In the genomic region with DNA sequence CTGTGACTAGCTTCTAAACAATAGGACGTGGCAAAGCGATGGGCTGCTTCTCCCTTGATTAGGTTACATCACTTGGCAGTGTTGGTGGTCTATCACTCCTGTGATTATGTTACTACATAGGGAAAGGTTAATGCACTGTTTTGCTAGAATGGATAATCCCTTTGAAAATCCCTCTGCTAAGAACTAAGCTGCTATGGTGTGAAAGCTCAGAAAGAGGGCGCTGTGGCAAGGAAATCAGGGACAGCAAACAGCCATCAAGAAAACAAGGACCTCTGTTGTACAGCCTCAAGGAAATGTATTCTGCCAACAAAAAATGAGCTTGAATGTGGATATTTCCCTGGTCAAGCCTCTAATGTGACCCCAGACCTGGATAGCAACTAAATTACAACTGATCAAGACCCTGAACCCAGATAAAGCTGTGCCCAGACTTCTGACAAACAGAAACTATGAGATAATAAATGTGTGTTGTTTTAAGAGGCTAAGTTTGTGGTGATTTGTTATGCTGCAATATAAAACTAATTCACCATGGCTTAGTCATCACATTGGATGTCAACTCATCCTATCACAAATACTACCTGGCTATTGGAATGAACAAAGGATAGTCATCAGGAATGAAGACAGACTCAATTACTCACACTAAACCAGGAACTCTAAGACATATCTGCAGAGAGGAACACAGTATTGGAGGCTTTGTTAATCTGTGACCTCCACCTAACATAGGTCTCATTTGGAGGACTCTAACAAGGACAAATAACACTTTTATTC, we compare ENCODE assay signal across 9 cellular contexts.
DNase-seq lines count a peak whose midpoint lies in the region; ATAC-seq, FAIRE-seq and TF ChIP-seq lines count a peak whose summit lies in the region.
"Had no signal": no experiment of that assay in that cellular context is flagged by ENCODE, and none has a peak within 500 bp of the region (broad histone marks: within the 10 kb centered on the region; RNA-seq: fewer than 3 reads in every experiment).

No MANE protein-coding gene starts in this region.

- no peaks in the 10 kb centered on the region for H3K9me3 ChIP-seq in iPS DF 6.9 (ENCODE audit: control insufficient read depth, insufficient read depth, low read length)

- H3K4me3 ChIP-seq in H7 (ENCODE audit: insufficient read depth, low read depth, low read length) (no peak overlapping the region), iPS DF 6.9 (ENCODE audit: low read length) (no peak overlapping the region)

- ATAC-seq in HG02970 (IDR thresholded peaks at IDR 0.05; ENCODE audit: low FRiP score, unreplicated experiment), result no peak
- no peak for ATAC-seq in GM18858 (IDR thresholded peaks at IDR 0.05; ENCODE audit: unreplicated experiment)
- ATAC-seq in GM21526 (IDR thresholded peaks at IDR 0.05; ENCODE audit: low FRiP score, unreplicated experiment), result no peak

- H3K36me3 ChIP-seq in H7 (replicated peaks; ENCODE audit: control insufficient read depth, insufficient read depth, low read length) (no peaks in the 10 kb centered on the region), iPS DF 6.9 (ENCODE audit: control insufficient read depth, insufficient read depth, low read length) (no peaks in the 10 kb centered on the region)

- DNase-seq in AG09319 (ENCODE audit: extremely low read depth, low read depth), result no peak
- peak; percentile 4 for DNase-seq in H7
- peak; percentile 26 for DNase-seq in SKM-1 treated with dmso at 0.1 percent for 144 hours (lab: John Stamatoyannopoulos, UW; ENCODE audit: unreplicated experiment)
- DNase-seq in iPS DF 6.9 (ENCODE audit: low read depth, low spot score), result peak; percentile 58
- no peak for DNase-seq in frontal cortex (ENCODE audit: low spot score in 2 of 2)
- DNase-seq: T1000 had no signal

- no CpG with 5 or more reads among the region's 3 CpGs for WGBS in iPS DF 6.9 (ENCODE audit: insufficient coverage, insufficient read length)

- no peak overlapping the region for H3K27ac ChIP-seq in iPS DF 6.9 (ENCODE audit: low read length)

- no peaks in the 10 kb centered on the region for H3K4me1 ChIP-seq in iPS DF 6.9 (ENCODE audit: control insufficient read depth, insufficient read depth, low read length)

- H3K27me3 ChIP-seq in H7 (ENCODE audit: control insufficient read depth, insufficient read depth, low read length) (no peaks in the 10 kb centered on the region), iPS DF 6.9 (ENCODE audit: control insufficient read depth, insufficient read depth, low read length) (no peaks in the 10 kb centered on the region)

- FAIRE-seq in frontal cortex (lab: Jason Lieb, UNC), result no peak

- peak; percentile 31 for TF ChIP-seq CTCF in AG09319 (IDR thresholded peaks at IDR 0.05; ENCODE audit: low read depth, low read length)

Comparison
In these comparisons a context has a peak if more than half of its experiments do, and no peak if none do; other contexts are left out.
1. DNase-seq: peak in H7 (single experiment), SKM-1 treated with dmso at 0.1 percent for 144 hours (single experiment) and iPS DF 6.9 (single experiment); none in AG09319 (single experiment) and frontal cortex (0 of 2).